In the genomic region with DNA sequence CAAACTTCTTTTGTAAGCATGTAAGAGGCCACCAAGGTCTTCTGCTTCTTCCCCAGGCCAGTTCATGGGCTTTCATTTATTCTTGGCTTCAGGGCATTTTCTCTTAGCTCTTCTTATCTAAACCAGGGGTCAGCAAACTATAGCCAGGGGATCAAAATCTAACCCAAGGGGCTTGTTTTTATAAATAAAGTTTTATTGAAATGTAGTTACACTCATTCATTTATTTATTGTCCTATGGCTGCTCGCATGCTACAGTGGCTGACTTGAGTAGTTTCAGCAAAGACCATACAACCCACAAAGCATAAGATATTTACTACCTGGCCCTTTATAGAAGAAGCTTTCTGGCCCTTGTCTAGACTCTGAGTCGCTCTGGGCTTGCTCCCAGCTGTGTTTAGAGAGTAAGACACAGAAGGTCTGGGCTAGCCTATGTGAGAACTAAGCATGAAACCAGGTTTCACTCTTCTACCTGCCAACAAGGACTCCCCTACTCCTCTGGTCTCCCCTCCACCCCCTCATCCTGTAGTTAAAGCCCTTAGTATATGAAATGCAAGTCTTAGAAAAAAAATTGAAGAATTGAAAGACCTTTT, we compare ENCODE assay signal across 23 cellular contexts. TPM values are rescaled to one million over a fixed set of nuclear protein-coding genes. Genes with fewer than 3 reads are reported as not detected.
A peak's percentile ranks its signal among the peaks of the same experiment; 100 is the strongest.
DNase-seq lines count a peak whose midpoint lies in the region; ATAC-seq and TF ChIP-seq lines count a peak whose summit lies in the region.
"Had no signal": no experiment of that assay in that cellular context is flagged by ENCODE, and none has a peak within 500 bp of the region (broad histone marks: within the 10 kb centered on the region; RNA-seq: fewer than 3 reads in every experiment).

No MANE protein-coding gene starts in this region.

- WGBS in gastroesophageal sphincter (ENCODE audit: low coverage in 1 of 2), 2 donors, result 65 to 100% methylated on average over 1 to 2 of the region's 2 CpGs

- intact Hi-C loops in naive thymus-derived CD4-positive, alpha-beta T cell (cut with micrococcal nuclease), result no loop called here

- no peaks in the 10 kb centered on the region for H3K9me3 ChIP-seq in gastroesophageal sphincter
- H3K9me3 ChIP-seq in naive thymus-derived CD4-positive, alpha-beta T cell (ENCODE audit: control insufficient read depth in 2 of 3, low read length in 3 of 3), result no peaks in the 10 kb centered on the region
- H3K9me3 ChIP-seq: BLaER1 treated with 17β-estradiol and CSF1 and Interleukin-3, amounts not matched to agents 10 nM and 100 nM; left ventricle myocardium inferior; neutrophil; thoracic aorta had no signal

- peak; percentile 46 for ATAC-seq in GM18502 (IDR thresholded peaks at IDR 0.05; ENCODE audit: poor library complexity, unreplicated experiment)
- ATAC-seq in GM21390 (IDR thresholded peaks at IDR 0.05; ENCODE audit: unreplicated experiment), result peak; percentile 49
- ATAC-seq in HG02885 (IDR thresholded peaks at IDR 0.05; ENCODE audit: poor library complexity, unreplicated experiment), result peak; percentile 43
- peak; percentile 59 for ATAC-seq in HG03520 (IDR thresholded peaks at IDR 0.05; ENCODE audit: unreplicated experiment)
- ATAC-seq in gastroesophageal sphincter, result no peak
- ATAC-seq in naive thymus-derived CD4-positive, alpha-beta T cell, result no peak
- ATAC-seq: HepG2 had no signal

- no peaks in the 10 kb centered on the region for H3K9me3 Mint-ChIP-seq in naive thymus-derived CD4-positive, alpha-beta T cell

- H3K27ac ChIP-seq in gastroesophageal sphincter, result no peak overlapping the region
- no peak overlapping the region for H3K27ac ChIP-seq in naive thymus-derived CD4-positive, alpha-beta T cell (ENCODE audit: low read depth, low read length)
- H3K27ac ChIP-seq: BLaER1 treated with 17β-estradiol and CSF1 and Interleukin-3, amounts not matched to agents 10 nM and 100 nM; left ventricle myocardium inferior; neutrophil; thoracic aorta had no signal

- POLR2A ChIA-PET in naive thymus-derived CD4-positive, alpha-beta T cell (lab: Charles Lee), result no interaction called here

- CTCF ChIA-PET in naive thymus-derived CD4-positive, alpha-beta T cell (lab: Charles Lee), result interaction anchor here (0.6 to 1.0 kb wide), 3 partner anchors 38 to 771 kb away, joined by 3 to 4 read pairs (median 3); no protein-coding TSS in a partner anchor

- H3K27me3 Mint-ChIP-seq in naive thymus-derived CD4-positive, alpha-beta T cell, result no peaks in the 10 kb centered on the region

- H3K4me3 Mint-ChIP-seq in naive thymus-derived CD4-positive, alpha-beta T cell, result no peak overlapping the region

- TF ChIP-seq EP300 in gastroesophageal sphincter (IDR thresholded peaks at IDR 0.05), result no peak

- H3K36me3 ChIP-seq in gastroesophageal sphincter, result no peaks in the 10 kb centered on the region
- H3K36me3 ChIP-seq in naive thymus-derived CD4-positive, alpha-beta T cell (ENCODE audit: control insufficient read depth in 2 of 3, insufficient read depth in 3 of 3, low read length in 3 of 3), result no peaks in the 10 kb centered on the region
- H3K36me3 ChIP-seq: left ventricle myocardium inferior, neutrophil, thoracic aorta had no signal

- peaks cover 0 to 6% (median 0%) of the 10 kb centered on the region in 3 donors for H3K4me1 ChIP-seq in gastroesophageal sphincter
- no peaks in the 10 kb centered on the region for H3K4me1 ChIP-seq in naive thymus-derived CD4-positive, alpha-beta T cell (ENCODE audit: control insufficient read depth in 2 of 2, insufficient read depth in 2 of 2, low read length in 2 of 2)

- peaks cover 4 to 11% (median 5%) of the 10 kb centered on the region in 7 donors for H3K4me1 Mint-ChIP-seq in naive thymus-derived CD4-positive, alpha-beta T cell

- TF ChIP-seq POLR2A in gastroesophageal sphincter (IDR thresholded peaks at IDR 0.05), result no peak

- H3K36me3 Mint-ChIP-seq in naive thymus-derived CD4-positive, alpha-beta T cell, result no peaks in the 10 kb centered on the region

- H3K4me3 ChIP-seq in gastroesophageal sphincter, result no peak overlapping the region
- no peak overlapping the region for H3K4me3 ChIP-seq in naive thymus-derived CD4-positive, alpha-beta T cell (ENCODE audit: low read length)
- H3K4me3 ChIP-seq: BLaER1 treated with 17β-estradiol and CSF1 and Interleukin-3, amounts not matched to agents 10 nM and 100 nM; left ventricle myocardium inferior; thoracic aorta had no signal

- no peak overlapping the region for H3K27ac Mint-ChIP-seq in naive thymus-derived CD4-positive, alpha-beta T cell

- TF ChIP-seq CTCF in gastroesophageal sphincter (IDR thresholded peaks at IDR 0.05), result no peak

- H3K27me3 ChIP-seq in gastroesophageal sphincter, result no peaks in the 10 kb centered on the region
- no peaks in the 10 kb centered on the region for H3K27me3 ChIP-seq in naive thymus-derived CD4-positive, alpha-beta T cell (ENCODE audit: control insufficient read depth in 2 of 2, insufficient read depth in 2 of 2, low read length in 2 of 2)
- H3K27me3 ChIP-seq: BLaER1 treated with 17β-estradiol and CSF1 and Interleukin-3, amounts not matched to agents 10 nM and 100 nM; neutrophil had no signal

- DNase-seq in naive thymus-derived CD4-positive, alpha-beta T cell, result no peak
- DNase-seq in HuH-7.5 (ENCODE audit: low spot score), result no peak
- DNase-seq in NCI-H345 (lab: John Stamatoyannopoulos, UW), result no peak
- DNase-seq: activated CD4-positive, alpha-beta T cell treated with anti-CD3 and anti-CD28 coated beads for 4 hours; activated effector memory CD4-positive, alpha-beta T cell treated with anti-CD3 and anti-CD28 coated beads, Interleukin-2, amount 50 U/mL, for 16 hours; central memory CD4-positive, alpha-beta T cell; GDM1; left ventricle myocardium inferior; NCI-H2029; NCI-H446; retina; stimulated activated CD4-positive, alpha-beta T cell treated with anti-CD3 and anti-CD28 coated beads, Interleukin-12 subunit alpha, Interleukin-12 subunit beta, amount 100 ng/mL, for 4 hours had no signal

RNA-seq across cellular contexts. Expression of a gene that starts 43.2 kb away (rescaled TPM):
- total RNA-seq in gastroesophageal sphincter, result not detected
- total RNA-seq in naive thymus-derived CD4-positive, alpha-beta T cell, result not detected
- polyA plus RNA-seq in naive thymus-derived CD4-positive, alpha-beta T cell, result not detected
- total RNA-seq: glomerular endothelial cell, HepG2, left ventricle myocardium inferior, mononuclear cell, thoracic aorta had no signal
- polyA plus RNA-seq: HepG2 had no signal

Comparison
In these comparisons a context has a peak if more than half of its experiments do, and no peak if none do; other contexts are left out.
1. ATAC-seq: peak in GM18502 (single experiment), GM21390 (single experiment), HG02885 (single experiment) and HG03520 (single experiment); none in gastroesophageal sphincter (single experiment) and naive thymus-derived CD4-positive, alpha-beta T cell (single experiment).